ENCODE assay signal across 22 cellular contexts in the genomic region with DNA sequence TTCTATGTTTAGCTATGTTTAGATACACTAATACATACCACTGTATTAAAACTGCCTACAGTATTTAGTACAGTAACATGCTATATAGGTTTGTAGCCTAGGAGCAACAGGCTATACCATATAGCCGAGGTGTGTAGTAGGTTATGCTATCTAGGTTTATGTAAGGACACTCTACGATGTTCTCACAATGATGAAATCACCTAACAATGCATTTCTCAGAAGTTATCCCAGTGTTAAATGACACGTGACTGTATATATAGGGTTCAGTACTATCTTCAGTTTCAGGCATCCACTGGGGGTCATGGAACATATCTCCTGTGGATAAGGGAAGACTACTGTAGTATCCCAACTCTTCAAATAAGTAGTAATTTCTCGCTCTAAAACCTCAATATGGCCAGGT.
"Had no signal": no experiment of that assay in that cellular context is flagged by ENCODE, and none has a peak within 500 bp of the region (broad histone marks: within the 10 kb centered on the region; RNA-seq: fewer than 3 reads in every experiment).

No MANE protein-coding gene starts in this region.

- H3K27ac Mint-ChIP-seq: activated CD4-positive, alpha-beta T cell treated with anti-CD3 and anti-CD28 coated beads, Interleukin-2, amount 10 ng/mL, durations not matched to agents 24 days and 14 days; dendritic cell treated with granulocyte-macrophage colony-stimulating factor and Interleukin-4, amounts not matched to agents 40 ng/mL and 50 ng/mL, for 4 days; naive B cell; neural progenitor cell had no signal

- H3K9me3 Mint-ChIP-seq: activated CD4-positive, alpha-beta T cell treated with anti-CD3 and anti-CD28 coated beads, Interleukin-2, amount 10 ng/mL, durations not matched to agents 24 days and 14 days; activated T-cell treated with anti-CD3 and anti-CD28 coated beads, Interleukin-2, amount 50 U/mL, for 4 hours; dendritic cell treated with granulocyte-macrophage colony-stimulating factor and Interleukin-4, amounts not matched to agents 40 ng/mL and 50 ng/mL, for 4 days; naive B cell; neural progenitor cell had no signal

- H3K27me3 ChIP-seq: neural progenitor cell, right atrium auricular region, tibial artery, vagina had no signal

- DNase-seq: activated CD4-positive, alpha-beta T cell treated with anti-CD3 and anti-CD28 coated beads, Interleukin-2, amount 10 ng/mL, durations not matched to agents 24 days and 14 days; activated CD8-positive, alpha-beta memory T cell treated with anti-CD3 and anti-CD28 coated beads, Interleukin-2, amount 50 U/mL, for 4 hours; activated effector memory CD4-positive, alpha-beta T cell treated with Interleukin-2 at 50 U/mL for 16 hours; activated naive CD4-positive, alpha-beta T cell treated with anti-CD3 and anti-CD28 coated beads, Interleukin-2, amount 50 U/mL, for 16 hours; activated T-cell treated with anti-CD3 and anti-CD28 coated beads, Interleukin-2, amount 50 U/mL, for 4 hours; aorta; cerebellar nuclear complex; effector memory CD4-positive, alpha-beta T cell; foreskin fibroblast; kidney; left ventricle myocardium inferior; mucosa of descending colon; naive B cell; stimulated activated naive CD8-positive, alpha-beta T cell treated with anti-CD3 and anti-CD28 coated beads, Interleukin-15, Interleukin-2, amounts not matched to agents 100 U/mL and 50 U/mL, for 24 hours; substantia nigra; T1000; tibial artery had no signal

- H3K27ac ChIP-seq: left ventricle myocardium inferior, neural progenitor cell, prostate gland, right atrium auricular region, tibial artery, vagina had no signal

- H3K4me3 Mint-ChIP-seq: activated CD4-positive, alpha-beta T cell treated with anti-CD3 and anti-CD28 coated beads, Interleukin-2, amount 10 ng/mL, durations not matched to agents 24 days and 14 days; activated T-cell treated with anti-CD3 and anti-CD28 coated beads, Interleukin-2, amount 50 U/mL, for 4 hours; dendritic cell treated with granulocyte-macrophage colony-stimulating factor and Interleukin-4, amounts not matched to agents 40 ng/mL and 50 ng/mL, for 4 days; neural progenitor cell had no signal

- H3K36me3 ChIP-seq: left ventricle myocardium inferior, neural progenitor cell, prostate gland, right atrium auricular region, tibial artery, vagina had no signal

- H3K27me3 Mint-ChIP-seq: activated CD4-positive, alpha-beta T cell treated with anti-CD3 and anti-CD28 coated beads, Interleukin-2, amount 10 ng/mL, durations not matched to agents 24 days and 14 days; dendritic cell treated with granulocyte-macrophage colony-stimulating factor and Interleukin-4, amounts not matched to agents 40 ng/mL and 50 ng/mL, for 4 days; naive B cell had no signal

- H3K4me3 ChIP-seq: left ventricle myocardium inferior, mucosa of descending colon, neural progenitor cell, prostate gland, right atrium auricular region, tibial artery, vagina had no signal

- H3K9me3 ChIP-seq: left ventricle myocardium inferior, mucosa of descending colon, prostate gland, right atrium auricular region, tibial artery, vagina had no signal

- H3K9ac ChIP-seq: neural progenitor cell had no signal

- H2AFZ ChIP-seq: neural progenitor cell had no signal

- H3K36me3 Mint-ChIP-seq: naive B cell had no signal
